ENCODE assay signal across 11 cellular contexts in the genomic region with DNA sequence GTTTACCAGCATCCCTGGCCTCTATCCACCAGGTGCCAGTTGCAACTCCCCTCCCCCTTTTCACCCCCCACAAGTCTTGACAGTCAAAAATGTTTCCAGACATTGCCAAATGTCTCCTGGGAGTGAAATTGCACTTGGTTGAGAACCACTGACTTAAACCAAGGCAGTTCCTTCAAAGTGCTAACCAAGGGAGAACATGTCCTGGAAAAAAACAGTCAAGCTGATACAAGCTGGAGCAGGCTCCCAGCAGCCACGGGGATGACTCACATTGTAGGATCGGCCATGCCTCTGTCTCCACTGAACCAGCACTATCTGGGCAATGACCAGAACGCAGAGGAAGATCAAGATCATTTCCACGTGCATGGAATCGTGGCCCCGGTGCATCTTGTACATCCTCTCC. TPM values are rescaled to one million over a fixed set of nuclear protein-coding genes. Genes with fewer than 3 reads are reported as not detected.
DNase-seq lines count a peak whose midpoint lies in the region; ATAC-seq lines count a peak whose summit lies in the region.
"Had no signal": no experiment of that assay in that cellular context is flagged by ENCODE, and none has a peak within 500 bp of the region (broad histone marks: within the 10 kb centered on the region; RNA-seq: fewer than 3 reads in every experiment).

No MANE protein-coding gene starts in this region.

- H3K79me2 ChIP-seq in GM23248 (ENCODE audit: insufficient read depth): no peaks in the 10 kb centered on the region

- CTCF ChIA-PET in CD8-positive, alpha-beta memory T cell (lab: Charles Lee): interaction anchor here (1.1 to 2.0 kb wide), 2 partner anchors 15 to 16 kb away, joined by 4 read pairs; no protein-coding TSS in a partner anchor

- H3K9me3 ChIP-seq in GM23248 (ENCODE audit: low read depth) (no peaks in the 10 kb centered on the region), HAP-1 (no peaks in the 10 kb centered on the region)
- H3K9me3 ChIP-seq in CD8-positive, alpha-beta memory T cell (ENCODE audit: low read length): no peaks in the 10 kb centered on the region

- POLR2A ChIA-PET in CD8-positive, alpha-beta memory T cell (lab: Charles Lee): no interaction called here

- no peak overlapping the region for H3K27ac Mint-ChIP-seq in CD8-positive, alpha-beta memory T cell
- H3K27ac Mint-ChIP-seq: stimulated activated naive B cell treated with anti-CD40 and anti-IgM and Interleukin-4, amounts not matched to agents 10 μg/mL and 1 μg/mL and 100 μg/mL, for 72 hours had no signal

- no peaks in the 10 kb centered on the region for H3K36me3 Mint-ChIP-seq in CD8-positive, alpha-beta memory T cell
- H3K36me3 Mint-ChIP-seq: stimulated activated naive B cell treated with anti-CD40 and anti-IgM and Interleukin-4, amounts not matched to agents 10 μg/mL and 1 μg/mL and 100 μg/mL, for 72 hours had no signal

- DNase-seq in GM23248 (peak; percentile 88), RPMI7951 (ENCODE audit: low read depth) (peak; percentile 88), fibroblast of gingiva (ENCODE audit: low read depth) (peak; percentile 63), sciatic nerve (ENCODE audit: low spot score) (no peak), HAP-1 (ENCODE audit: low spot score in 2 of 2) (no peak), NCI-H1092 (lab: John Stamatoyannopoulos, UW) (no peak)
- no peak for DNase-seq in CD8-positive, alpha-beta memory T cell
- DNase-seq: NCI-H2171 treated with DMSO at 0.1 percent for 48 hours; stimulated activated naive B cell treated with anti-CD40 and anti-IgM and Interleukin-4, amounts not matched to agents 10 μg/mL and 1 μg/mL and 100 μg/mL, for 72 hours had no signal

- no peaks in the 10 kb centered on the region for H4K20me1 ChIP-seq in GM23248 (ENCODE audit: insufficient read depth)

- no peaks in the 10 kb centered on the region for H3K9me3 Mint-ChIP-seq in CD8-positive, alpha-beta memory T cell
- H3K9me3 Mint-ChIP-seq: stimulated activated naive B cell treated with anti-CD40 and anti-IgM and Interleukin-4, amounts not matched to agents 10 μg/mL and 1 μg/mL and 100 μg/mL, for 72 hours had no signal

- no peaks in the 10 kb centered on the region for H3K36me3 ChIP-seq in GM23248 (ENCODE audit: low read depth)
- no peaks in the 10 kb centered on the region for H3K36me3 ChIP-seq in HAP-1 (replicated peaks)
- no peaks in the 10 kb centered on the region for H3K36me3 ChIP-seq in CD8-positive, alpha-beta memory T cell (ENCODE audit: insufficient read depth, low read length)

- in situ Hi-C loops in GM23248 (cut with MboI): no loop called here
- in situ Hi-C loops in HAP-1 (cut with MboI; ENCODE audit: low sequenced_read_pairs): no loop called here

- intact Hi-C loops in sciatic nerve (cut with DNase I): no loop called here

- H3K4me1 Mint-ChIP-seq in CD8-positive, alpha-beta memory T cell: no peaks in the 10 kb centered on the region
- H3K4me1 Mint-ChIP-seq: stimulated activated naive B cell treated with anti-CD40 and anti-IgM and Interleukin-4, amounts not matched to agents 10 μg/mL and 1 μg/mL and 100 μg/mL, for 72 hours had no signal

- no peak overlapping the region for H3K9ac ChIP-seq in GM23248

- H3K9me2 ChIP-seq in GM23248 (ENCODE audit: insufficient read depth): no peaks in the 10 kb centered on the region

- H3K27me3 Mint-ChIP-seq in CD8-positive, alpha-beta memory T cell: peaks cover 0 to 23% of the 10 kb centered on the region in 2 donors

- no peaks in the 10 kb centered on the region for H3K4me1 ChIP-seq in GM23248 (ENCODE audit: insufficient read depth)
- no peaks in the 10 kb centered on the region for H3K4me1 ChIP-seq in HAP-1
- no peaks in the 10 kb centered on the region for H3K4me1 ChIP-seq in CD8-positive, alpha-beta memory T cell (ENCODE audit: insufficient read depth, low read length)

- no peaks in the 10 kb centered on the region for H3F3A ChIP-seq in GM23248 (ENCODE audit: insufficient read depth)

- H3K27ac ChIP-seq in GM23248: no peak overlapping the region
- H3K27ac ChIP-seq in CD8-positive, alpha-beta memory T cell (ENCODE audit: low read depth, low read length): no peak overlapping the region

- ATAC-seq in sciatic nerve: peak; percentile 74
- ATAC-seq in HG03045 (IDR thresholded peaks at IDR 0.05; ENCODE audit: unreplicated experiment): no peak
- ATAC-seq: stimulated activated naive B cell treated with anti-CD40 and anti-IgM and Interleukin-4, amounts not matched to agents 10 μg/mL and 1 μg/mL and 100 μg/mL, for 72 hours had no signal

- no peaks in the 10 kb centered on the region; the same call in 1 of the 2 replicates for H3K27me3 ChIP-seq in GM23248 (replicated peaks; ENCODE audit: insufficient read depth)
- no peaks in the 10 kb centered on the region for H3K27me3 ChIP-seq in HAP-1 (ENCODE audit: low read depth)
- no peaks in the 10 kb centered on the region for H3K27me3 ChIP-seq in CD8-positive, alpha-beta memory T cell (ENCODE audit: insufficient read depth, low read length, poor library complexity, severe bottlenecking)

- H2AFZ ChIP-seq in GM23248: no peak overlapping the region

- no peak overlapping the region for H3K4me3 Mint-ChIP-seq in CD8-positive, alpha-beta memory T cell
- H3K4me3 Mint-ChIP-seq: stimulated activated naive B cell treated with anti-CD40 and anti-IgM and Interleukin-4, amounts not matched to agents 10 μg/mL and 1 μg/mL and 100 μg/mL, for 72 hours had no signal

- WGBS in GM23248 (ENCODE audit: low coverage in 1 of 2, low lambda C conversion rate in 2 of 2, missing lambda C conversion rate in 2 of 2), 2 experiments: 15 to 17% methylated on average over 6 of the region's 6 CpGs

- no peak overlapping the region for H3K4me3 ChIP-seq in GM23248
- no peak overlapping the region for H3K4me3 ChIP-seq in HAP-1
- no peak overlapping the region for H3K4me3 ChIP-seq in CD8-positive, alpha-beta memory T cell (ENCODE audit: low read length)

- H3K4me2 ChIP-seq in GM23248 (ENCODE audit: unreplicated experiment): no peak overlapping the region

RNA-seq across cellular contexts. Expression of a gene that starts 11.4 kb away (rescaled TPM):
- total RNA-seq in GM23248 (2014; rRNA removed; shearing (Covaris generic)): not detected in 2 replicates
- not detected in 2 replicates for polyA plus RNA-seq in GM23248 (2016; fragmentation: Nextera tagmentation; extraction: Ambion mirVana)
- total RNA-seq in RPMI7951 (2014; rRNA removed; shearing (Covaris generic)): 3.7 and 8.0 TPM in 2 replicates
- 2.3 TPM for total RNA-seq in sciatic nerve
- not detected for total RNA-seq in CD8-positive, alpha-beta memory T cell
- polyA plus RNA-seq in CD8-positive, alpha-beta memory T cell: not detected
- total RNA-seq: skeletal muscle tissue had no signal

RNA-seq across cellular contexts. Expression of a gene that starts 40.5 kb away (rescaled TPM):
- 0.63 and 0.65 TPM in 2 replicates for total RNA-seq in GM23248 (2014; rRNA removed; shearing (Covaris generic))
- 1.6 and 2.4 TPM in 2 replicates for polyA plus RNA-seq in GM23248 (2016; fragmentation: Nextera tagmentation; extraction: Ambion mirVana)
- total RNA-seq in RPMI7951 (2014; rRNA removed; shearing (Covaris generic)): 10.5 and 14.9 TPM in 2 replicates
- total RNA-seq in sciatic nerve: 126 TPM
- under 1 TPM in 1 of 2 experiments, not detected in 1; 0.11 TPM for total RNA-seq in CD8-positive, alpha-beta memory T cell
- not detected for polyA plus RNA-seq in CD8-positive, alpha-beta memory T cell

Comparison
In these comparisons a context has a peak if more than half of its experiments do, and no peak if none do; other contexts are left out.
1. DNase-seq: peak in GM23248 (single experiment), RPMI7951 (single experiment) and fibroblast of gingiva (single experiment); none in sciatic nerve (single experiment), HAP-1 (0 of 2), NCI-H1092 (single experiment) and CD8-positive, alpha-beta memory T cell (0 of 5).